ENCODE assay signal across 1 cellular context in genomic region chr15:70783041-70783440, GRCh38.
TF ChIP-seq lines count a peak whose summit lies in the region.

No MANE protein-coding gene starts in this region.

TF ChIP-seq in SK-N-SH treated with all-trans-retinoic acid at 6 μM for 48 hours, 23 proteins besides CTCF, POLR2A, EP300 and RAD21 (continued from another document):
- no peak for TF ChIP-seq TSHZ2 (CRISPR knock-in tag; IDR thresholded peaks at IDR 0.05)
- no peak for TF ChIP-seq ZFP30 (CRISPR knock-in tag; IDR thresholded peaks at IDR 0.05)
- no peak for TF ChIP-seq ESRRG (CRISPR knock-in tag; IDR thresholded peaks at IDR 0.05)
- TF ChIP-seq OSR1 (CRISPR knock-in tag; IDR thresholded peaks at IDR 0.05) = no peak
- no peak for TF ChIP-seq ZNF70 (CRISPR knock-in tag; IDR thresholded peaks at IDR 0.05)
- TF ChIP-seq SNAI2 (CRISPR knock-in tag; IDR thresholded peaks at IDR 0.05) = no peak
- no peak for TF ChIP-seq CSDC2 (CRISPR knock-in tag; IDR thresholded peaks at IDR 0.05)
- no peak for TF ChIP-seq POU6F1 (CRISPR knock-in tag; IDR thresholded peaks at IDR 0.05; ENCODE audit: borderline replicate concordance, low read depth)
- no peak for TF ChIP-seq GLIS3 (CRISPR knock-in tag; IDR thresholded peaks at IDR 0.05)
- TF ChIP-seq ZNF565 (CRISPR knock-in tag; conservative IDR thresholded peaks at IDR 0.05; ENCODE audit: low read depth) = no peak
- TF ChIP-seq ISL1 (CRISPR knock-in tag; IDR thresholded peaks at IDR 0.05) = no peak
